2 cellular contexts compared by ENCODE assay signal in the genomic region with DNA sequence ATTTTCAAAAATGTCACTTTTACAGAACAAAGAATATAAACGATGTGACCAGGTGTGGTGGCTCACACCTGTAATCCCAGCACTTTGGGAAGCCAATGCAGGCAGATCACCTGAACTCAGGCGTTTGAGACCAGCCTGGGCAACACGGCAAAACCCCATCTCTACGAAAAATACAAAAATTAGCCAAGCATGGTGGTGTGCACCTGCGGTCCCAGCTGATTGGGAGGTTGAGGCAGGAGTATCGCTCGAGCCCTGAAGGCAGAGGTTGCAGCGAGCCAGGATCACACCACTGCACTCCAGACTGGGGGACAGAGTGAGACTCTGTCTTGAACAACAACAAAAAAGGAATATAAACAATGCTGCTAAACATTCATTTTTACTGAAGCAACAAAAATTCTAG.
TF ChIP-seq lines count a peak whose summit lies in the region.

No MANE protein-coding gene starts in this region.

TF ChIP-seq in HepG2, 621 proteins besides CTCF, POLR2A, EP300 and RAD21 (continues in another document):
- TF ChIP-seq MAFK (conservative IDR thresholded peaks at IDR 0.05 in 1 of 2, IDR thresholded peaks at IDR 0.05 in 1 of 2; ENCODE audit: low read length in 2 of 2): no peak
- TF ChIP-seq LCORL (IDR thresholded peaks at IDR 0.05): no peak
- TF ChIP-seq LCORL (CRISPR knock-in tag; IDR thresholded peaks at IDR 0.05): 0 out of 2 replicates have a peak, but pooled peaks have one; percentile 18
- no peak for TF ChIP-seq NFE2L1 (CRISPR knock-in tag; IDR thresholded peaks at IDR 0.05; ENCODE audit: borderline replicate concordance)
- TF ChIP-seq ZNF570 (CRISPR knock-in tag; IDR thresholded peaks at IDR 0.05; ENCODE audit: borderline replicate concordance): no peak
- TF ChIP-seq ZNF768 (CRISPR knock-in tag; IDR thresholded peaks at IDR 0.05): peak; percentile 27; the same call in 1 of the 2 replicates
- TF ChIP-seq, protein P1, sequence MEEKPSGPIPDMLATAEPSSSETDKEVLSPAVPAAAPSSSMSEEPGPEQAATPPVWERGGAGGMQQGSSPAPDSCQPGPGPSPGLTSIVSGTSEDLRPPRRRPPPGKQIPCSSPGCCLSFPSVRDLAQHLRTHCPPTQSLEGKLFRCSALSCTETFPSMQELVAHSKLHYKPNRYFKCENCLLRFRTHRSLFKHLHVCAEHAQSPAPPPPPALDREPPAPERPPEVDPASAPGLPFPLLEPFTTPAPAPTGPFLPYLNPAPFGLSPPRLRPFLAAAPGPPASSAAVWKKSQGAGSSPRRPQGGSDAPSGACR (CRISPR knock-in tag; IDR thresholded peaks at IDR 0.05): 0 out of 2 replicates have a peak, but pooled peaks have one; percentile 30
- peak; percentile 39; the same call in 1 of the 2 replicates for TF ChIP-seq NFKB2 (CRISPR knock-in tag; IDR thresholded peaks at IDR 0.05; ENCODE audit: borderline replicate concordance)
- no peak for TF ChIP-seq MTA3 (CRISPR knock-in tag; IDR thresholded peaks at IDR 0.05)
- TF ChIP-seq, protein P2, sequence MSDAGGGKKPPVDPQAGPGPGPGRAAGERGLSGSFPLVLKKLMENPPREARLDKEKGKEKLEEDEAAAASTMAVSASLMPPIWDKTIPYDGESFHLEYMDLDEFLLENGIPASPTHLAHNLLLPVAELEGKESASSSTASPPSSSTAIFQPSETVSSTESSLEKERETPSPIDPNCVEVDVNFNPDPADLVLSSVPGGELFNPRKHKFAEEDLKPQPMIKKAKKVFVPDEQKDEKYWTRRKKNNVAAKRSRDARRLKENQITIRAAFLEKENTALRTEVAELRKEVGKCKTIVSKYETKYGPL (CRISPR knock-in tag; IDR thresholded peaks at IDR 0.05): no peak
- peak; percentile 19; the same call in 1 of the 2 replicates for TF ChIP-seq ZNF687 (CRISPR knock-in tag; IDR thresholded peaks at IDR 0.05)
- no peak for TF ChIP-seq TFDP2 (CRISPR knock-in tag; IDR thresholded peaks at IDR 0.05)
- no peak for TF ChIP-seq PITX1 (CRISPR knock-in tag; IDR thresholded peaks at IDR 0.05)
- TF ChIP-seq, protein P3, sequence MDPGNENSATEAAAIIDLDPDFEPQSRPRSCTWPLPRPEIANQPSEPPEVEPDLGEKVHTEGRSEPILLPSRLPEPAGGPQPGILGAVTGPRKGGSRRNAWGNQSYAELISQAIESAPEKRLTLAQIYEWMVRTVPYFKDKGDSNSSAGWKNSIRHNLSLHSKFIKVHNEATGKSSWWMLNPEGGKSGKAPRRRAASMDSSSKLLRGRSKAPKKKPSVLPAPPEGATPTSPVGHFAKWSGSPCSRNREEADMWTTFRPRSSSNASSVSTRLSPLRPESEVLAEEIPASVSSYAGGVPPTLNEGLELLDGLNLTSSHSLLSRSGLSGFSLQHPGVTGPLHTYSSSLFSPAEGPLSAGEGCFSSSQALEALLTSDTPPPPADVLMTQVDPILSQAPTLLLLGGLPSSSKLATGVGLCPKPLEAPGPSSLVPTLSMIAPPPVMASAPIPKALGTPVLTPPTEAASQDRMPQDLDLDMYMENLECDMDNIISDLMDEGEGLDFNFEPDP (CRISPR knock-in tag; conservative IDR thresholded peaks at IDR 0.05): 0 out of 2 replicates have a peak, but pooled peaks have one; percentile 74
- no peak for TF ChIP-seq HOMEZ (CRISPR knock-in tag; IDR thresholded peaks at IDR 0.05; ENCODE audit: low read depth)
- peak; percentile 74 for TF ChIP-seq ZNF30 (CRISPR knock-in tag; IDR thresholded peaks at IDR 0.05)
- TF ChIP-seq ZNF883 (CRISPR knock-in tag; IDR thresholded peaks at IDR 0.05; ENCODE audit: not compliant biosample characterization): no peak
- TF ChIP-seq IRF2 (CRISPR knock-in tag; IDR thresholded peaks at IDR 0.05): no peak

TF ChIP-seq in WTC11, 78 proteins besides CTCF, POLR2A, EP300 and RAD21:
- TF ChIP-seq, protein P4, sequence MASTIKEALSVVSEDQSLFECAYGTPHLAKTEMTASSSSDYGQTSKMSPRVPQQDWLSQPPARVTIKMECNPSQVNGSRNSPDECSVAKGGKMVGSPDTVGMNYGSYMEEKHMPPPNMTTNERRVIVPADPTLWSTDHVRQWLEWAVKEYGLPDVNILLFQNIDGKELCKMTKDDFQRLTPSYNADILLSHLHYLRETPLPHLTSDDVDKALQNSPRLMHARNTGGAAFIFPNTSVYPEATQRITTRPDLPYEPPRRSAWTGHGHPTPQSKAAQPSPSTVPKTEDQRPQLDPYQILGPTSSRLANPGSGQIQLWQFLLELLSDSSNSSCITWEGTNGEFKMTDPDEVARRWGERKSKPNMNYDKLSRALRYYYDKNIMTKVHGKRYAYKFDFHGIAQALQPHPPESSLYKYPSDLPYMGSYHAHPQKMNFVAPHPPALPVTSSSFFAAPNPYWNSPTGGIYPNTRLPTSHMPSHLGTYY (CRISPR knock-in tag; IDR thresholded peaks at IDR 0.05): no peak
- TF ChIP-seq, protein P5, sequence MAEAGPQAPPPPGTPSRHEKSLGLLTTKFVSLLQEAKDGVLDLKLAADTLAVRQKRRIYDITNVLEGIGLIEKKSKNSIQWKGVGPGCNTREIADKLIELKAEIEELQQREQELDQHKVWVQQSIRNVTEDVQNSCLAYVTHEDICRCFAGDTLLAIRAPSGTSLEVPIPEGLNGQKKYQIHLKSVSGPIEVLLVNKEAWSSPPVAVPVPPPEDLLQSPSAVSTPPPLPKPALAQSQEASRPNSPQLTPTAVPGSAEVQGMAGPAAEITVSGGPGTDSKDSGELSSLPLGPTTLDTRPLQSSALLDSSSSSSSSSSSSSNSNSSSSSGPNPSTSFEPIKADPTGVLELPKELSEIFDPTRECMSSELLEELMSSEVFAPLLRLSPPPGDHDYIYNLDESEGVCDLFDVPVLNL (CRISPR knock-in tag; IDR thresholded peaks at IDR 0.05; ENCODE audit: borderline replicate concordance, low read depth): no peak
- TF ChIP-seq FOXP1 (CRISPR knock-in tag; IDR thresholded peaks at IDR 0.05; ENCODE audit: borderline replicate concordance) (no peak), CBFB (CRISPR knock-in tag; IDR thresholded peaks at IDR 0.05; ENCODE audit: low read depth) (no peak), MXD4 (CRISPR knock-in tag; IDR thresholded peaks at IDR 0.05; ENCODE audit: borderline replicate concordance) (no peak), ZNF396 (CRISPR knock-in tag; IDR thresholded peaks at IDR 0.05; ENCODE audit: borderline replicate concordance) (no peak), PRDM15 (CRISPR knock-in tag; IDR thresholded peaks at IDR 0.05) (no peak), NFE2L1 (CRISPR knock-in tag; IDR thresholded peaks at IDR 0.05) (no peak)
- TF ChIP-seq, protein P6, sequence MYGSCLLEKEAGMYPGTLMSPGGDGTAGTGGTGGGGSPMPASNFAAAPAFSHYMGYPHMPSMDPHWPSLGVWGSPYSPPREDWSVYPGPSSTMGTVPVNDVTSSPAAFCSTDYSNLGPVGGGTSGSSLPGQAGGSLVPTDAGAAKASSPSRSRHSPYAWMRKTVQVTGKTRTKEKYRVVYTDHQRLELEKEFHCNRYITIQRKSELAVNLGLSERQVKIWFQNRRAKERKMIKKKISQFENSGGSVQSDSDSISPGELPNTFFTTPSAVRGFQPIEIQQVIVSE (CRISPR knock-in tag; IDR thresholded peaks at IDR 0.05; ENCODE audit: borderline replicate concordance): no peak
